In genomic region chr4:109278594-109279031, GRCh38 we compare ENCODE assay signal across 13 cellular contexts. TPM values are rescaled to one million over a fixed set of nuclear protein-coding genes. Genes with fewer than 3 reads are reported as not detected.
DNase-seq lines count a peak whose midpoint lies in the region; ATAC-seq and TF ChIP-seq lines count a peak whose summit lies in the region.
"Had no signal": no experiment of that assay in that cellular context is flagged by ENCODE, and none has a peak within 500 bp of the region (broad histone marks: within the 10 kb centered on the region; RNA-seq: fewer than 3 reads in every experiment).

No MANE protein-coding gene starts in this region.

- H3K4me2 ChIP-seq in PC-3 (ENCODE audit: low read length) = no peak overlapping the region
- no peak overlapping the region for H3K4me2 ChIP-seq in smooth muscle cell
- H3K4me2 ChIP-seq: BLaER1, SK-N-SH had no signal

- 90% methylated on average over 3 of the region's 3 CpGs for WGBS in smooth muscle cell (ENCODE audit: low lambda C conversion rate)

- BruUV-seq in PC-3 (replicated peaks; lab: Mats Ljungman, UMichigan) = no TSS peak

- peaks cover 32% of the 10 kb centered on the region for H3K27me3 ChIP-seq in PC-3 (ENCODE audit: low read length)
- H3K27me3 ChIP-seq in smooth muscle cell (ENCODE audit: low read depth) = no peaks in the 10 kb centered on the region
- H3K27me3 ChIP-seq: BLaER1 had no signal

- H2AFZ ChIP-seq in PC-3 (ENCODE audit: low read length) = no peak overlapping the region
- H2AFZ ChIP-seq in smooth muscle cell (ENCODE audit: low read depth) = no peak overlapping the region

- H3K9me2 ChIP-seq in PC-3 (replicated peaks; ENCODE audit: low read length) = no peaks in the 10 kb centered on the region
- H3K9me2 ChIP-seq: SK-N-SH had no signal

- POLR2A ChIA-PET in GM10248 (lab: Yijun Ruan, JAX) = no interaction called here
- POLR2A ChIA-PET in PC-3 (lab: Charles Lee; ENCODE audit: unreplicated experiment) = no interaction called here
- POLR2A ChIA-PET in HEK293T (lab: Yijun Ruan, JAX) = no interaction called here

- H3K4me3 ChIP-seq in PC-3 (ENCODE audit: low read length) (no peak overlapping the region), smooth muscle cell (no peak overlapping the region)
- H3K4me3 ChIP-seq: BLaER1 had no signal

- CTCF ChIA-PET in GM10248 (lab: Yijun Ruan, JAX) (interaction anchor here (1.0 kb wide), 1 partner anchor 21 kb away, joined by 3 read pairs; no protein-coding TSS in a partner anchor), PC-3 (lab: Charles Lee) (no interaction called here), HEK293T (lab: Yijun Ruan, JAX) (interaction anchor here (0.8 kb wide), 1 partner anchor 15 kb away, joined by 5 read pairs; no protein-coding TSS in a partner anchor)

- H4K20me1 ChIP-seq in PC-3 (ENCODE audit: low read length) (no peaks in the 10 kb centered on the region), smooth muscle cell (ENCODE audit: low read depth) (no peaks in the 10 kb centered on the region)
- H4K20me1 ChIP-seq: BLaER1 had no signal

- intact Hi-C loops in PC-3 (cut with micrococcal nuclease) = no loop called here

- DNase-seq in GM10248 (ENCODE audit: extremely low spot score) (peak; percentile 30), NCI-H82 (lab: John Stamatoyannopoulos, UW) (peak; percentile 70), PC-3 (no peak), HEK293T (ENCODE audit: extremely low spot score) (no peak), smooth muscle cell (lab: John Stamatoyannopoulos, UW; ENCODE audit: unreplicated experiment) (no peak)
- DNase-seq in activated CD4-positive, alpha-beta T cell treated with anti-CD3 and anti-CD28 coated beads for 1 hour = no peak
- DNase-seq: H7, NCI-H1436 treated with DMSO at 0.1 percent for 48 hours, SK-N-SH had no signal

- H3K9me3 ChIP-seq in PC-3 (ENCODE audit: low read length) (no peaks in the 10 kb centered on the region), smooth muscle cell (replicated peaks; ENCODE audit: low read depth) (no peaks in the 10 kb centered on the region)
- H3K9me3 ChIP-seq: BLaER1, SK-N-SH had no signal

- H3K4me1 ChIP-seq in PC-3 (ENCODE audit: insufficient read depth, low read length) (no peaks in the 10 kb centered on the region), smooth muscle cell (ENCODE audit: low read depth) (no peaks in the 10 kb centered on the region)
- H3K4me1 ChIP-seq: BLaER1 had no signal

- H3K79me2 ChIP-seq in PC-3 (ENCODE audit: low read length) (no peaks in the 10 kb centered on the region), smooth muscle cell (ENCODE audit: low read depth) (no peaks in the 10 kb centered on the region)

- H3F3A ChIP-seq in PC-3 (ENCODE audit: low read length, unreplicated experiment) (no peaks in the 10 kb centered on the region), smooth muscle cell (ENCODE audit: low read depth) (no peaks in the 10 kb centered on the region)

- H3K27ac ChIP-seq in PC-3 (ENCODE audit: low read length) (no peak overlapping the region), smooth muscle cell (ENCODE audit: low read depth) (no peak overlapping the region)
- H3K27ac ChIP-seq: BLaER1 had no signal

- TF ChIP-seq CTCF in GM10248 (IDR thresholded peaks at IDR 0.05; ENCODE audit: control extremely low read depth, extremely low read depth, low read depth, missing control alignments) (no peak), PC-3 (conservative IDR thresholded peaks at IDR 0.05; ENCODE audit: low read depth, low read length) (no peak), smooth muscle cell (IDR thresholded peaks at IDR 0.05; ENCODE audit: borderline replicate concordance, insufficient read depth, poor library complexity, severe bottlenecking) (no peak)

- H3K9ac ChIP-seq in PC-3 (ENCODE audit: low read length) (no peak overlapping the region), smooth muscle cell (ENCODE audit: low read depth) (no peak overlapping the region)
- H3K9ac ChIP-seq: BLaER1, SK-N-SH had no signal

- ATAC-seq in GM19397 (IDR thresholded peaks at IDR 0.05; ENCODE audit: unreplicated experiment) (peak; percentile 84), HG02970 (IDR thresholded peaks at IDR 0.05; ENCODE audit: low FRiP score, unreplicated experiment) (peak; percentile 85), PC-3 (no peak)

- no peaks in the 10 kb centered on the region for H3K36me3 ChIP-seq in PC-3 (ENCODE audit: low read depth, low read length)
- no peaks in the 10 kb centered on the region for H3K36me3 ChIP-seq in smooth muscle cell (ENCODE audit: low read depth)
- H3K36me3 ChIP-seq: BLaER1 had no signal

TF ChIP-seq in HEK293T, 16 proteins besides CTCF, POLR2A, EP300 and RAD21:
- no peak for TF ChIP-seq HDGF (IDR thresholded peaks at IDR 0.05; ENCODE audit: borderline replicate concordance)
- TF ChIP-seq CTBP1 (IDR thresholded peaks at IDR 0.05; ENCODE audit: borderline replicate concordance) = no peak
- TF ChIP-seq FOXK2 (IDR thresholded peaks at IDR 0.05) = no peak
- no peak for TF ChIP-seq PKNOX1 (IDR thresholded peaks at IDR 0.05)
- TF ChIP-seq FOXM1 (IDR thresholded peaks at IDR 0.05; ENCODE audit: borderline replicate concordance) = no peak
- TF ChIP-seq ELF4 (IDR thresholded peaks at IDR 0.05) = no peak
- TF ChIP-seq TARDBP (IDR thresholded peaks at IDR 0.05) = no peak
- TF ChIP-seq BHLHE40 (IDR thresholded peaks at IDR 0.05; ENCODE audit: borderline replicate concordance) = no peak
- no peak for TF ChIP-seq NFRKB (IDR thresholded peaks at IDR 0.05)

RNA-seq across cellular contexts. Expression of gene COL25A1, which starts 23.8 kb away (rescaled TPM):
- total RNA-seq in PC-3 (2014; rRNA removed) = not detected in 2 replicates
- 4.7 and 16.7 TPM in 2 replicates for total RNA-seq in smooth muscle cell
- 2.8 and 2.9 TPM in 2 replicates for polyA plus RNA-seq in smooth muscle cell
- polyA plus RNA-seq: keratinocyte, SK-N-SH had no signal

Comparison
In these comparisons a context has a peak if more than half of its experiments do, and no peak if none do; other contexts are left out.
1. DNase-seq: peak in GM10248 (single experiment) and NCI-H82 (single experiment); none in PC-3 (single experiment), HEK293T (single experiment), smooth muscle cell (single experiment) and activated CD4-positive, alpha-beta T cell treated with anti-CD3 and anti-CD28 coated beads for 1 hour (single experiment).